ENCODE assay signal across 1 cellular context in the genomic region with DNA sequence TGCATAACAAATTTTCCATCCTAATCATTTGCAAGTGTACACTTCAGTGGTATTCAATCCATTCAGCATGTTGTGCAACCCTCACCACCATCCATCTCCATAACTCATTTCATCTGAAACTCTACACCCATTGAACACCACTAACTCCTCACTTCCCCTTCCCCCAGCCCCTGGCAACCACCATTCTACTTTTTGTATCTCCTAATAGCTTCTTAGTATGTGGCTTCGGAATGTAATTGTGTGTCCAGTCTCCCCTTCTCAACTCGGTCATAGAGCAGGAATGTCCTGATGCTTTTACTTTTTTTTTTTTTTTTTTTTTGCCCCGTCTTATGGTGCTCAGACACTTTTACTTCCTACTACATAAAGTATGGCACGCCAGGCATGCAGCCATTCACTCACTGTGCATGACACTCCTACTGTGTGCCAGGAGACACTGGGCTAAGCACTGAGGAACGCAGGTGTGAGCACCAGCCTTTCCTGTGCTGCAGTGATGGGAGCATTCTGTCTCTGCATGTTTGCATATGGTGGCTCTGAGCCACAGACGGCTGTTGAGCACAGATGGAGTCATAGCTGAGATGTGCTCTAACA.
A peak's percentile ranks its signal among the peaks of the same experiment; 100 is the strongest.
TF ChIP-seq lines count a peak whose summit lies in the region.

No MANE protein-coding gene starts in this region.

TF ChIP-seq in HepG2, 621 proteins besides CTCF, POLR2A, EP300 and RAD21:
- peak; percentile 63 for TF ChIP-seq CEBPB (IDR thresholded peaks at IDR 0.05; ENCODE audit: borderline replicate concordance, low read depth, low read length)
- TF ChIP-seq MBD4 (IDR thresholded peaks at IDR 0.05; ENCODE audit: borderline replicate concordance, low read length) = no peak
- TF ChIP-seq ZKSCAN1 (IDR thresholded peaks at IDR 0.05; ENCODE audit: low read length) = peak; percentile 76
- no peak for TF ChIP-seq HMG20A (CRISPR knock-in tag; IDR thresholded peaks at IDR 0.05; ENCODE audit: borderline replicate concordance)
TF ChIP-seq in HepG2: peak in this region for 2.
